ENCODE assay signal across 16 cellular contexts in genomic region chr17:31935512-31935911, GRCh38. TPM values are rescaled to one million over a fixed set of nuclear protein-coding genes. Genes with fewer than 3 reads are reported as not detected.
DNase-seq lines count a peak whose midpoint lies in the region; ATAC-seq and TF ChIP-seq lines count a peak whose summit lies in the region.
"Had no signal": no experiment of that assay in that cellular context is flagged by ENCODE, and none has a peak within 500 bp of the region (broad histone marks: within the 10 kb centered on the region; RNA-seq: fewer than 3 reads in every experiment).

No MANE protein-coding gene starts in this region.

- no peaks in the 10 kb centered on the region for H3F3A ChIP-seq in GM23248 (ENCODE audit: insufficient read depth)

- no peaks in the 10 kb centered on the region for H3K27me3 ChIP-seq in CD8-positive, alpha-beta T cell (ENCODE audit: insufficient read depth, low read length)
- no peaks in the 10 kb centered on the region for H3K27me3 ChIP-seq in GM23248 (replicated peaks; ENCODE audit: insufficient read depth)
- H3K27me3 ChIP-seq: BLaER1 treated with 17β-estradiol and CSF1 and Interleukin-3, amounts not matched to agents 10 nM and 100 nM; foreskin keratinocyte had no signal

- no peak for TF ChIP-seq CTCF in CD8-positive, alpha-beta T cell (IDR thresholded peaks at IDR 0.05)
- no peak for TF ChIP-seq CTCF in lower leg skin (IDR thresholded peaks at IDR 0.05)

- peak overlapping the region; percentile 97; the same call in 1 of the 2 replicates for H2AFZ ChIP-seq in GM23248

- no peaks in the 10 kb centered on the region for H3K9me3 ChIP-seq in CD8-positive, alpha-beta T cell (ENCODE audit: low read length)
- no peaks in the 10 kb centered on the region for H3K9me3 ChIP-seq in GM23248 (ENCODE audit: low read depth)
- H3K9me3 ChIP-seq: lower lobe of right lung had no signal

- peak overlapping the region; percentile 88 for H3K4me3 Mint-ChIP-seq in CD8-positive, alpha-beta T cell
- no peak overlapping the region for H3K4me3 Mint-ChIP-seq in natural killer cell treated with Interleukin-12 subunit alpha and Interleukin-12 subunit beta and Interleukin-15 and Interleukin-18, amount 100 ng/mL, for 72 hours

- TF ChIP-seq POLR2A in lower leg skin (IDR thresholded peaks at IDR 0.05), result no peak

- H3K4me1 Mint-ChIP-seq in CD8-positive, alpha-beta T cell (ENCODE audit: low read depth), result peaks cover 23% of the 10 kb centered on the region
- H3K4me1 Mint-ChIP-seq in natural killer cell treated with Interleukin-12 subunit alpha and Interleukin-12 subunit beta and Interleukin-15 and Interleukin-18, amount 100 ng/mL, for 72 hours (ENCODE audit: low read depth in 2 of 2), result peaks cover 8 to 9% of the 10 kb centered on the region in 2 donors

- CTCF ChIA-PET in CD8-positive, alpha-beta T cell (lab: Charles Lee), result interaction anchor here (1.0 kb wide), 1 partner anchor 203 kb away, joined by 3 read pairs; no protein-coding TSS in a partner anchor

- H3K27me3 Mint-ChIP-seq in CD8-positive, alpha-beta T cell (ENCODE audit: low read depth), result no peaks in the 10 kb centered on the region
- no peaks in the 10 kb centered on the region for H3K27me3 Mint-ChIP-seq in natural killer cell treated with Interleukin-12 subunit alpha and Interleukin-12 subunit beta and Interleukin-15 and Interleukin-18, amount 100 ng/mL, for 72 hours

- no peaks in the 10 kb centered on the region for H3K36me3 ChIP-seq in CD8-positive, alpha-beta T cell (ENCODE audit: insufficient read depth, low read length)
- H3K36me3 ChIP-seq in GM23248 (ENCODE audit: low read depth), result peaks cover 6% of the 10 kb centered on the region; the same call in 1 of the 2 replicates
- H3K36me3 ChIP-seq: lower lobe of right lung had no signal

- H4K20me1 ChIP-seq in GM23248 (ENCODE audit: insufficient read depth), result no peaks in the 10 kb centered on the region; the same call in 1 of the 2 replicates

- H3K4me1 ChIP-seq in CD8-positive, alpha-beta T cell (ENCODE audit: insufficient read depth, low read length), result peaks cover 8% of the 10 kb centered on the region
- no peaks in the 10 kb centered on the region for H3K4me1 ChIP-seq in GM23248 (ENCODE audit: insufficient read depth)

- H3K9me3 Mint-ChIP-seq in CD8-positive, alpha-beta T cell, result no peaks in the 10 kb centered on the region
- no peaks in the 10 kb centered on the region for H3K9me3 Mint-ChIP-seq in activated naive CD4-positive, alpha-beta T cell treated with anti-CD3 and anti-CD28 coated beads, Interleukin-2, amount 50 U/mL, for 72 hours
- no peaks in the 10 kb centered on the region for H3K9me3 Mint-ChIP-seq in natural killer cell treated with Interleukin-12 subunit alpha and Interleukin-12 subunit beta and Interleukin-15 and Interleukin-18, amount 100 ng/mL, for 72 hours

- POLR2A ChIA-PET in CD8-positive, alpha-beta T cell (lab: Charles Lee), result no interaction called here

- peaks cover 32% of the 10 kb centered on the region for H3K79me2 ChIP-seq in GM23248 (ENCODE audit: insufficient read depth)

- H3K9ac ChIP-seq in GM23248, result no peak overlapping the region

- no peaks in the 10 kb centered on the region for H3K9me2 ChIP-seq in GM23248 (ENCODE audit: insufficient read depth)

- no peak overlapping the region for H3K4me3 ChIP-seq in CD8-positive, alpha-beta T cell (ENCODE audit: low read depth, low read length)
- H3K4me3 ChIP-seq in GM23248 (no peak overlapping the region), lower leg skin (ENCODE audit: low read depth, poor library complexity, severe bottlenecking) (no peak overlapping the region)

- H3K4me2 ChIP-seq in GM23248 (ENCODE audit: unreplicated experiment), result no peak overlapping the region

- in situ Hi-C loops in GM23248 (cut with MboI), result no loop called here

- no peak overlapping the region for H3K27ac Mint-ChIP-seq in CD8-positive, alpha-beta T cell
- peak overlapping the region; percentile 50 to 90 for H3K27ac Mint-ChIP-seq in activated naive CD4-positive, alpha-beta T cell treated with anti-CD3 and anti-CD28 coated beads, Interleukin-2, amount 50 U/mL, for 72 hours
- H3K27ac Mint-ChIP-seq in natural killer cell treated with Interleukin-12 subunit alpha and Interleukin-12 subunit beta and Interleukin-15 and Interleukin-18, amount 100 ng/mL, for 72 hours, result peak overlapping the region; percentile 85 to 87

- intact Hi-C loops in CD8-positive, alpha-beta T cell (cut with DNase I, micrococcal nuclease), result loop anchor here (5.0 to 10.0 kb wide), 3 partner anchors 202 to 942 kb away; partner anchors contain the start of gene MYO1D (in 2 of the 2)
- intact Hi-C loops in lower leg skin (cut with DNase I; ENCODE audit: low total_unique reads), result no loop called here

- H3K27ac ChIP-seq in CD8-positive, alpha-beta T cell (ENCODE audit: low read depth, low read length), result no peak overlapping the region
- H3K27ac ChIP-seq in GM23248, result no peak overlapping the region
- H3K27ac ChIP-seq: foreskin keratinocyte, lower lobe of right lung had no signal

- WGBS in GM23248 (ENCODE audit: low coverage in 1 of 2, low lambda C conversion rate in 2 of 2, missing lambda C conversion rate in 2 of 2), 2 experiments, result 100% methylated on average over 5 of the region's 5 CpGs
- 90 to 95% methylated on average over 5 of the region's 5 CpGs for WGBS in lower leg skin, 2 donors

- peak in 1 of 7 experiments; percentile 1 for DNase-seq in CD8-positive, alpha-beta T cell
- DNase-seq in GM23248 (no peak), lower leg skin (ENCODE audit: low spot score in 2 of 2) (no peak), NCI-H526 (lab: John Stamatoyannopoulos, UW) (no peak)
- no peak for DNase-seq in activated naive CD4-positive, alpha-beta T cell treated with anti-CD3 and anti-CD28 coated beads, Interleukin-2, amount 50 U/mL, for 72 hours (ENCODE audit: low spot score in 2 of 2)
- DNase-seq in natural killer cell treated with Interleukin-12 subunit alpha and Interleukin-12 subunit beta and Interleukin-15 and Interleukin-18, amount 100 ng/mL, for 72 hours (ENCODE audit: low spot score), result no peak
- DNase-seq: cerebellar nuclear complex; foreskin keratinocyte; IMR-90; lower lobe of right lung; NCI-H1105; NCI-H774; nucleus accumbens; stimulated activated naive CD8-positive, alpha-beta T cell treated with anti-CD3 and anti-CD28 coated beads, Interleukin-15, Interleukin-2, amounts not matched to agents 100 U/mL and 50 U/mL, for 24 hours had no signal

- peaks cover 5% of the 10 kb centered on the region for H3K36me3 Mint-ChIP-seq in CD8-positive, alpha-beta T cell
- peaks cover 0 to 8% of the 10 kb centered on the region in 2 donors for H3K36me3 Mint-ChIP-seq in activated naive CD4-positive, alpha-beta T cell treated with anti-CD3 and anti-CD28 coated beads, Interleukin-2, amount 50 U/mL, for 72 hours
- H3K36me3 Mint-ChIP-seq in natural killer cell treated with Interleukin-12 subunit alpha and Interleukin-12 subunit beta and Interleukin-15 and Interleukin-18, amount 100 ng/mL, for 72 hours, result no peaks in the 10 kb centered on the region

- no peak for ATAC-seq in CD8-positive, alpha-beta T cell
- no peak for ATAC-seq in activated naive CD4-positive, alpha-beta T cell treated with anti-CD3 and anti-CD28 coated beads, Interleukin-2, amount 50 U/mL, for 72 hours
- ATAC-seq in natural killer cell treated with Interleukin-12 subunit alpha and Interleukin-12 subunit beta and Interleukin-15 and Interleukin-18, amount 100 ng/mL, for 72 hours, result no peak
- no peak for ATAC-seq in HG03520 (IDR thresholded peaks at IDR 0.05; ENCODE audit: unreplicated experiment)
- ATAC-seq: foreskin keratinocyte; lower lobe of right lung; stimulated activated naive CD8-positive, alpha-beta T cell treated with anti-CD3 and anti-CD28 coated beads, Interleukin-15, Interleukin-2, amounts not matched to agents 100 U/mL and 50 U/mL, for 24 hours had no signal

RNA-seq across cellular contexts. Expression of gene SUZ12, which starts 1.3 kb away (rescaled TPM):
- 10 to 100 TPM; 31.4 to 31.9 TPM for total RNA-seq in CD8-positive, alpha-beta T cell
- 12.4 and 12.9 TPM in 2 replicates for total RNA-seq in GM23248 (2014; rRNA removed; shearing (Covaris generic))
- polyA plus RNA-seq in GM23248 (2016; fragmentation: Nextera tagmentation; extraction: Ambion mirVana), result 6.8 and 7.1 TPM in 2 replicates
- total RNA-seq in activated naive CD4-positive, alpha-beta T cell treated with anti-CD3 and anti-CD28 coated beads, Interleukin-2, amount 50 U/mL, for 72 hours, result 10 to 100 TPM; 49.5 to 65.9 TPM
- total RNA-seq in natural killer cell treated with Interleukin-12 subunit alpha and Interleukin-12 subunit beta and Interleukin-15 and Interleukin-18, amount 100 ng/mL, for 72 hours, result 10 to 100 TPM; 41.1 to 66.2 TPM
- 10 to 100 TPM; 14.1 to 15.9 (median 14.4) TPM for total RNA-seq in lower leg skin

RNA-seq across cellular contexts. Expression of gene UTP6, which starts 34.0 kb away (rescaled TPM):
- total RNA-seq in CD8-positive, alpha-beta T cell, result 10 to 100 TPM; 27.3 to 27.4 TPM
- 50.3 and 55.3 TPM in 2 replicates for total RNA-seq in GM23248 (2014; rRNA removed; shearing (Covaris generic))
- 76.5 and 79.6 TPM in 2 replicates for polyA plus RNA-seq in GM23248 (2016; fragmentation: Nextera tagmentation; extraction: Ambion mirVana)
- 100 to 1,000 TPM in 1 of 2 donors, 10 to 100 TPM in 1; 97.6 to 107 TPM for total RNA-seq in activated naive CD4-positive, alpha-beta T cell treated with anti-CD3 and anti-CD28 coated beads, Interleukin-2, amount 50 U/mL, for 72 hours
- total RNA-seq in natural killer cell treated with Interleukin-12 subunit alpha and Interleukin-12 subunit beta and Interleukin-15 and Interleukin-18, amount 100 ng/mL, for 72 hours, result 100 to 1,000 TPM in 1 of 2 donors, 10 to 100 TPM in 1; 84.9 to 126 TPM
- total RNA-seq in lower leg skin, result 10 to 100 TPM; 21.4 to 38.9 (median 24.7) TPM
